15 cellular contexts compared by ENCODE assay signal in genomic region chr12:94266390-94266789, GRCh38.
DNase-seq lines count a peak whose midpoint lies in the region; ATAC-seq and TF ChIP-seq lines count a peak whose summit lies in the region.
"Had no signal": no experiment of that assay in that cellular context is flagged by ENCODE, and none has a peak within 500 bp of the region (broad histone marks: within the 10 kb centered on the region; RNA-seq: fewer than 3 reads in every experiment).

No MANE protein-coding gene starts in this region.

- H3K27me3 ChIP-seq in esophagus muscularis mucosa (no peaks in the 10 kb centered on the region), skeletal muscle tissue (ENCODE audit: control insufficient read depth in 3 of 3, insufficient read depth in 3 of 3, low read length in 3 of 3) (no peaks in the 10 kb centered on the region)
- H3K27me3 ChIP-seq: BE2C, ovary had no signal

- no peak for TF ChIP-seq EP300 in esophagus muscularis mucosa (IDR thresholded peaks at IDR 0.05)

- peak overlapping the region; percentile 46 to 83 (median 59) for H3K27ac ChIP-seq in esophagus muscularis mucosa (replicated peaks in 1 of 4)
- peak overlapping the region; percentile 56 for H3K27ac ChIP-seq in skeletal muscle tissue (ENCODE audit: low read depth, low read length)
- H3K27ac ChIP-seq: ovary had no signal

- H3K36me3 ChIP-seq in esophagus muscularis mucosa (no peaks in the 10 kb centered on the region), skeletal muscle tissue (ENCODE audit: control insufficient read depth in 3 of 3, insufficient read depth in 3 of 3, low read length in 3 of 3) (no peaks in the 10 kb centered on the region)
- H3K36me3 ChIP-seq: BE2C, ovary had no signal

- no peaks in the 10 kb centered on the region for H3K9me3 ChIP-seq in esophagus muscularis mucosa
- H3K9me3 ChIP-seq in skeletal muscle tissue (ENCODE audit: control insufficient read depth in 3 of 3, low read length in 3 of 3) = no peaks in the 10 kb centered on the region
- H3K9me3 ChIP-seq: BE2C, ovary had no signal

- TF ChIP-seq POLR2A in esophagus muscularis mucosa (IDR thresholded peaks at IDR 0.05; ENCODE audit: low read depth) = no peak

- no peak overlapping the region for H3K4me3 Mint-ChIP-seq in osteocyte (ENCODE audit: unreplicated experiment)
- H3K4me3 Mint-ChIP-seq: stimulated activated effector memory CD8-positive, alpha-beta T cell treated with anti-CD3 and anti-CD28 coated beads, Interleukin-12 subunit alpha, Interleukin-12 subunit beta, amount 100 ng/mL, for 72 hours had no signal

- 96% methylated on average over 4 of the region's 5 CpGs for WGBS in esophagus muscularis mucosa

- intact Hi-C loops in esophagus muscularis mucosa (cut with DNase I) = no loop called here

- no peak overlapping the region for H3K4me3 ChIP-seq in esophagus muscularis mucosa
- H3K4me3 ChIP-seq in skeletal muscle tissue (ENCODE audit: low read length in 3 of 3) = no peak overlapping the region
- H3K4me3 ChIP-seq: ovary had no signal

- DNase-seq in Ammon's horn (ENCODE audit: low spot score) (peak; percentile 34), HS-5 (ENCODE audit: low read depth) (peak; percentile 2), esophagus muscularis mucosa (ENCODE audit: extremely low spot score) (no peak), DMS53 treated with DMSO at 0.1 percent for 48 hours (lab: John Stamatoyannopoulos, UW; ENCODE audit: unreplicated experiment) (no peak), osteocyte (ENCODE audit: extremely low spot score, unreplicated experiment) (no peak), OCI-M2 (lab: John Stamatoyannopoulos, UW; ENCODE audit: unreplicated experiment) (no peak)
- DNase-seq: BE2C, glutamatergic neuron, NCI-H2029, NCI-H524 treated with DMSO at 0.1 percent for 48 hours, ovary, small intestine had no signal

- no peak overlapping the region for H3K9ac ChIP-seq in skeletal muscle tissue (ENCODE audit: low read depth in 1 of 3, low read length in 3 of 3)

- no peak overlapping the region for H3K27ac Mint-ChIP-seq in osteocyte (ENCODE audit: unreplicated experiment)

- no peak for ATAC-seq in GM18868 (IDR thresholded peaks at IDR 0.05; ENCODE audit: unreplicated experiment)
- ATAC-seq: stimulated activated effector memory CD8-positive, alpha-beta T cell treated with anti-CD3 and anti-CD28 coated beads, Interleukin-12 subunit alpha, Interleukin-12 subunit beta, amount 100 ng/mL, for 72 hours had no signal

- TF ChIP-seq CTCF in esophagus muscularis mucosa (IDR thresholded peaks at IDR 0.05) (no peak), osteocyte (IDR thresholded peaks at IDR 0.05) (no peak)

- no peaks in the 10 kb centered on the region for H3K9me3 Mint-ChIP-seq in osteocyte (ENCODE audit: unreplicated experiment)
- H3K9me3 Mint-ChIP-seq: stimulated activated effector memory CD8-positive, alpha-beta T cell treated with anti-CD3 and anti-CD28 coated beads, Interleukin-12 subunit alpha, Interleukin-12 subunit beta, amount 100 ng/mL, for 72 hours had no signal

- H3K4me1 Mint-ChIP-seq in osteocyte (ENCODE audit: unreplicated experiment) = peaks cover 36% of the 10 kb centered on the region

- peaks cover 14% of the 10 kb centered on the region for H3K27me3 Mint-ChIP-seq in osteocyte (ENCODE audit: unreplicated experiment)

- peaks cover 16 to 52% (median 51%) of the 10 kb centered on the region in 4 donors for H3K4me1 ChIP-seq in esophagus muscularis mucosa
- H3K4me1 ChIP-seq in skeletal muscle tissue (ENCODE audit: control insufficient read depth in 3 of 3, insufficient read depth in 3 of 3, low read length in 3 of 3) = peaks cover 29 to 38% (median 32%) of the 10 kb centered on the region in 3 donors

- H3K36me3 Mint-ChIP-seq in osteocyte (ENCODE audit: unreplicated experiment) = no peaks in the 10 kb centered on the region

Comparison
In these comparisons a context has a peak if more than half of its experiments do, and no peak if none do; other contexts are left out.
1. DNase-seq: peak in Ammon's horn (single experiment) and HS-5 (single experiment); none in esophagus muscularis mucosa (single experiment), DMS53 treated with DMSO at 0.1 percent for 48 hours (single experiment), osteocyte (single experiment) and OCI-M2 (single experiment).